1 cellular context compared by ENCODE assay signal in genomic region chr10:73780301-73780700, GRCh38.
TF ChIP-seq lines count a peak whose summit lies in the region.

No MANE protein-coding gene starts in this region.

TF ChIP-seq in HCT116, 20 proteins besides CTCF, POLR2A, EP300 and RAD21:
- peak; percentile 8; the same call in 1 of the 2 replicates for TF ChIP-seq SIN3A (IDR thresholded peaks at IDR 0.05; ENCODE audit: low read depth)
- TF ChIP-seq, protein P1, sequence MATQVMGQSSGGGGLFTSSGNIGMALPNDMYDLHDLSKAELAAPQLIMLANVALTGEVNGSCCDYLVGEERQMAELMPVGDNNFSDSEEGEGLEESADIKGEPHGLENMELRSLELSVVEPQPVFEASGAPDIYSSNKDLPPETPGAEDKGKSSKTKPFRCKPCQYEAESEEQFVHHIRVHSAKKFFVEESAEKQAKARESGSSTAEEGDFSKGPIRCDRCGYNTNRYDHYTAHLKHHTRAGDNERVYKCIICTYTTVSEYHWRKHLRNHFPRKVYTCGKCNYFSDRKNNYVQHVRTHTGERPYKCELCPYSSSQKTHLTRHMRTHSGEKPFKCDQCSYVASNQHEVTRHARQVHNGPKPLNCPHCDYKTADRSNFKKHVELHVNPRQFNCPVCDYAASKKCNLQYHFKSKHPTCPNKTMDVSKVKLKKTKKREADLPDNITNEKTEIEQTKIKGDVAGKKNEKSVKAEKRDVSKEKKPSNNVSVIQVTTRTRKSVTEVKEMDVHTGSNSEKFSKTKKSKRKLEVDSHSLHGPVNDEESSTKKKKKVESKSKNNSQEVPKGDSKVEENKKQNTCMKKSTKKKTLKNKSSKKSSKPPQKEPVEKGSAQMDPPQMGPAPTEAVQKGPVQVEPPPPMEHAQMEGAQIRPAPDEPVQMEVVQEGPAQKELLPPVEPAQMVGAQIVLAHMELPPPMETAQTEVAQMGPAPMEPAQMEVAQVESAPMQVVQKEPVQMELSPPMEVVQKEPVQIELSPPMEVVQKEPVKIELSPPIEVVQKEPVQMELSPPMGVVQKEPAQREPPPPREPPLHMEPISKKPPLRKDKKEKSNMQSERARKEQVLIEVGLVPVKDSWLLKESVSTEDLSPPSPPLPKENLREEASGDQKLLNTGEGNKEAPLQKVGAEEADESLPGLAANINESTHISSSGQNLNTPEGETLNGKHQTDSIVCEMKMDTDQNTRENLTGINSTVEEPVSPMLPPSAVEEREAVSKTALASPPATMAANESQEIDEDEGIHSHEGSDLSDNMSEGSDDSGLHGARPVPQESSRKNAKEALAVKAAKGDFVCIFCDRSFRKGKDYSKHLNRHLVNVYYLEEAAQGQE (IDR thresholded peaks at IDR 0.05; ENCODE audit: low read depth), result no peak
